Comparison of ENCODE assay signal across 8 cellular contexts in the genomic region with DNA sequence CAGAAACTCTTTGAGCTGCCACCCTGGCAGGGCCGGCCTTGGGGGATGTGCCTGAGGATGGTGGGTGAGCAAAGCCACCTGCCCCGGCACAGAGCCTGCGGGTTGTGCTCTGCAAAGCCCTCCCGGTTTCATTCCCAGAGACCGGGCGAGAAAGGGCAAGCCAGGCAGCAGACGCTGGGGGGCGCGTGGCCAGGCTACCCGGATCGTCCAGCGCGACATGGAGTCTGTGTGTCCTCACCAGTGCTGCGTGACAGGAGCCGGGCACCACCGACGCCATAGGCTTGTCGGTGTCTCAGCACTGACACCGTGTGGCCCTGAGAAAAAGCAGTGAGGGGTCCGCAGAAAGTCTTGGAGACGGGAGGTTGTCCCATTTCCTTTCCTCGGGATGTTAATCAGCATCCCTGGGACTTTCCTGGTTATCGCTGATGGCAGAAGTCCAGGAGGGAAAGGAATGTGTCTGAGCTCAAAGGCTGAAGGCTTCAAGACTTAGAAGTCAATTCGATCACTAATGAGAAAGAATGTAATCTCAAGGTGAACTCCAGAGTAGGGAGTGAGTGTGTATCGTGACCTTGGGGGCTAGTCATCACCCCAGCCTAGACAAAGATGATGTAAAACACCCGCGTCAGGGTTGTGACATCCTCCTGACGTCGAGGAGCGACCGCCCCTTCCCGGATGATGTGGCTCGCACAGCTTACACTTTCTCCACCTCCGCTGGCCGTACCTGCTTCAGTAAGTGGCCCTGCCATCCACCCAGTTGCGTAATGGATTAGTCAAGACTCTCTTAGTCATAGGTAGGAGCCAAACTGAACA. TPM values are rescaled to one million over a fixed set of nuclear protein-coding genes. Genes with fewer than 3 reads are reported as not detected.
DNase-seq lines count a peak whose midpoint lies in the region; ATAC-seq and TF ChIP-seq lines count a peak whose summit lies in the region.

No MANE protein-coding gene starts in this region.

- H3K4me3 ChIP-seq in PC-9: peak overlapping the region; percentile 58; the same call in 1 of the 2 replicates
- H3K4me3 ChIP-seq in fibroblast of villous mesenchyme (ENCODE audit: low read depth, low read length): peak overlapping the region; percentile 34

- H3K4me1 ChIP-seq in PC-9 (replicated peaks; ENCODE audit: insufficient read depth): peaks cover 13% of the 10 kb centered on the region

- peaks cover 13% of the 10 kb centered on the region; the same call in 1 of the 2 replicates for H3F3A ChIP-seq in PC-9 (ENCODE audit: insufficient read depth, low read depth)

- H2AFZ ChIP-seq in PC-9: peak overlapping the region; percentile 80

- POLR2A ChIA-PET in PC-9 (lab: Charles Lee; ENCODE audit: unreplicated experiment): interaction anchor here (0.5 to 1.0 kb wide), 4 partner anchors 10 to 513 kb away, joined by 3 to 5 read pairs (median 4); a partner anchor contains a TSS

- intact Hi-C loops in PC-9 (cut with micrococcal nuclease; ENCODE audit: unreplicated experiment): loop anchor here (1.0 to 10.0 kb wide), 3 partner anchors 68 to 142 kb away; no protein-coding TSS in a partner anchor

- CTCF ChIA-PET in PC-9 (lab: Charles Lee): interaction anchor here (0.8 to 1.4 kb wide), 5 partner anchors 11 to 69 kb away, joined by 3 to 6 read pairs (median 4); no protein-coding TSS in a partner anchor

- peak; percentile 61; the same call in 1 of the 2 replicates for TF ChIP-seq CTCF in PC-9 (conservative IDR thresholded peaks at IDR 0.05)
- TF ChIP-seq CTCF in fibroblast of villous mesenchyme (IDR thresholded peaks at IDR 0.05; ENCODE audit: insufficient read depth, low read depth, low read length): peak; percentile 60

- H3K4me3 Mint-ChIP-seq in natural killer cell treated with Interleukin-12 subunit alpha and Interleukin-12 subunit beta and Interleukin-15 and Interleukin-18, amount 100 ng/mL, for 72 hours: peak overlapping the region; percentile 36

- no peaks in the 10 kb centered on the region for H3K36me3 ChIP-seq in PC-9 (ENCODE audit: low read depth)

- H3K9me3 Mint-ChIP-seq in natural killer cell treated with Interleukin-12 subunit alpha and Interleukin-12 subunit beta and Interleukin-15 and Interleukin-18, amount 100 ng/mL, for 72 hours: no peaks in the 10 kb centered on the region

- TSS peak; percentile 99 for BruUV-seq in PC-9 (replicated peaks; lab: Mats Ljungman, UMichigan)

- in situ Hi-C loops in Caki2 (cut with HindIII; ENCODE audit: low pct_unique_long_range_greater_than_20kb, low sequenced_read_pairs): no loop called here

- no peaks in the 10 kb centered on the region for H3K36me3 Mint-ChIP-seq in natural killer cell treated with Interleukin-12 subunit alpha and Interleukin-12 subunit beta and Interleukin-15 and Interleukin-18, amount 100 ng/mL, for 72 hours

- H3K27ac ChIP-seq in PC-9 (peak overlapping the region; percentile 86), substantia nigra (ENCODE audit: low read depth, low read length, poor library complexity, severe bottlenecking) (no peak overlapping the region)

- peak overlapping the region; percentile 77 for H3K4me2 ChIP-seq in PC-9

- peak; percentile 85 to 90 for ATAC-seq in natural killer cell treated with Interleukin-12 subunit alpha and Interleukin-12 subunit beta and Interleukin-15 and Interleukin-18, amount 100 ng/mL, for 72 hours
- no peak for ATAC-seq in GM19467 (IDR thresholded peaks at IDR 0.05; ENCODE audit: unreplicated experiment)

- peak overlapping the region; percentile 3 to 39 for H3K27ac Mint-ChIP-seq in natural killer cell treated with Interleukin-12 subunit alpha and Interleukin-12 subunit beta and Interleukin-15 and Interleukin-18, amount 100 ng/mL, for 72 hours

- no peaks in the 10 kb centered on the region for H4K20me1 ChIP-seq in PC-9 (ENCODE audit: insufficient read depth)

- DNase-seq in Caki2 (ENCODE audit: low read depth) (peak; percentile 91), HUDEP-2 (lab: John Stamatoyannopoulos, UW; ENCODE audit: unreplicated experiment in 76 of 76) (peak in 57 of 76 experiments; percentile 7 to 72 (median 41)), PC-9 (peak; percentile 85 to 96), activated T-helper 1 cell treated with Interleukin-2 at 50 U/mL for 16 hours (ENCODE audit: low read depth) (peak; percentile 10), fibroblast of villous mesenchyme (ENCODE audit: low read depth) (peak; percentile 69), substantia nigra (lab: John Stamatoyannopoulos, UW) (peak in 35 of 49 donors; percentile 7 to 73 (median 52))
- peak; percentile 76 for DNase-seq in natural killer cell treated with Interleukin-12 subunit alpha and Interleukin-12 subunit beta and Interleukin-15 and Interleukin-18, amount 100 ng/mL, for 72 hours (ENCODE audit: low spot score)

- no peaks in the 10 kb centered on the region for H3K79me2 ChIP-seq in PC-9 (ENCODE audit: low read depth)

- no peaks in the 10 kb centered on the region for H3K9me3 ChIP-seq in PC-9 (ENCODE audit: insufficient read depth, low read depth)

- H3K9me2 ChIP-seq in PC-9 (ENCODE audit: insufficient read depth): no peaks in the 10 kb centered on the region

- H3K27me3 ChIP-seq in PC-9 (ENCODE audit: insufficient read depth, low read depth): no peaks in the 10 kb centered on the region

- peaks cover 5 to 13% of the 10 kb centered on the region in 2 donors for H3K4me1 Mint-ChIP-seq in natural killer cell treated with Interleukin-12 subunit alpha and Interleukin-12 subunit beta and Interleukin-15 and Interleukin-18, amount 100 ng/mL, for 72 hours (ENCODE audit: low read depth in 2 of 2)

- peaks cover 31 to 35% of the 10 kb centered on the region in 2 donors for H3K27me3 Mint-ChIP-seq in natural killer cell treated with Interleukin-12 subunit alpha and Interleukin-12 subunit beta and Interleukin-15 and Interleukin-18, amount 100 ng/mL, for 72 hours

RNA-seq across cellular contexts. Expression of a gene that starts 36.3 kb away (rescaled TPM):
- not detected in 2 replicates for total RNA-seq in Caki2 (2014; rRNA removed; shearing (Covaris generic); ENCODE audit: low replicate concordance)
- not detected in 2 replicates for total RNA-seq in PC-9 (2021)
- total RNA-seq in fibroblast of villous mesenchyme: not detected in 2 replicates
- total RNA-seq in natural killer cell treated with Interleukin-12 subunit alpha and Interleukin-12 subunit beta and Interleukin-15 and Interleukin-18, amount 100 ng/mL, for 72 hours: not detected

RNA-seq across cellular contexts. Expression of a gene that starts 37.2 kb away (rescaled TPM):
- not detected in 2 replicates for total RNA-seq in Caki2 (2014; rRNA removed; shearing (Covaris generic); ENCODE audit: low replicate concordance)
- total RNA-seq in PC-9 (2021) (0.90 and 1.4 TPM in 2 replicates), fibroblast of villous mesenchyme (not detected in 2 replicates)
- total RNA-seq in natural killer cell treated with Interleukin-12 subunit alpha and Interleukin-12 subunit beta and Interleukin-15 and Interleukin-18, amount 100 ng/mL, for 72 hours: not detected

Comparison
In these comparisons a context has a peak if more than half of its experiments do, and no peak if none do; other contexts are left out.
1. DNase-seq: peak in every context shown above with its lines; median percentile 91 in Caki2; 90 in PC-9; 76 in natural killer cell treated with Interleukin-12 subunit alpha and Interleukin-12 subunit beta and Interleukin-15 and Interleukin-18, amount 100 ng/mL, for 72 hours; 69 in fibroblast of villous mesenchyme; 52 in substantia nigra; 41 in HUDEP-2; 10 in activated T-helper 1 cell treated with Interleukin-2 at 50 U/mL for 16 hours.